Comparison of ENCODE assay signal across 8 cellular contexts in the genomic region with DNA sequence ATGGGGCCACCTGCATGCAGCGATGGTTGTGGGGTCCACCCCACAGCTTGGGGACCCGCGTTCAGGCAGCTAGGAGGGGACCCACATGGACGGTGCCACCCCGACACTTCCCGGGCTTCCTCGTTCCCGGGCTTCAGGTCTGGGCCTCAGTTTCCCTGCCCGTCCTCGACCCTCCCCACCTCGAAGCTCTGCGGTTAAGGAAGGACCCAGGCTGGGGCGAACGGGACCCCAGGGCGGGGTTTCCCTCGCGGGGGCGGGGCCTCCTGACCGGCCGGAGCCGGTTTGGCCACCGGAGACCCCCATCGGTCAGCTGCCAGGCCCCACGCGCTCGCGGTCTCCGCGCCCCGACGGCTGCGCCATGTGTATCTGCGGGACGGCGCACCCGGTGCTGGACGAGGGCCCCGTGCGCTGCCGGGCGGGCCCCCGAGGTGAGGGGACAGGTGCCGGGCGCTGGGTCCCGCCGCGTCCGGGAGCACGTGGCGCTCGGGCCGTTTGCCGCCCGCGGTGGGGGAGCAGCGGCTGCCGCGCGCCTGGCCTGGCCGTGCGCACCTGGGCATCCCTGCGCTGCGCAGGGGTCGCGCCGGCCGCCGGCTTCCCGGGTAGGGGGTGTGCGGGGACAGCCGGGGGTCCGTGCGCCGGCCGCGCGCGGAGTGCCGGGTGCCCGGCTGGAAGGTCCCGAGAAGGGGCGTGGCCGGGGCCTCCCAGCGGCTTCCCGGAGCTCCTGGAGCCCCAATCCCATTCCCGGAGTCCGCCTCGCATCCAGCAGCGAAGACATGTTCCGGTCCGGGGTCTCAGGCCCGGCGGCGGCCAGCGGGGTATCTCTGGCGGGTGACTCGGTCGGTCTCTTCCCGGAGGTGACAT. TPM values are rescaled to one million over a fixed set of nuclear protein-coding genes. Genes with fewer than 3 reads are reported as not detected.
DNase-seq lines count a peak whose midpoint lies in the region; FAIRE-seq and TF ChIP-seq lines count a peak whose summit lies in the region.
"Had no signal": no experiment of that assay in that cellular context is flagged by ENCODE, and none has a peak within 500 bp of the region (broad histone marks: within the 10 kb centered on the region; RNA-seq: fewer than 3 reads in every experiment).

No MANE protein-coding gene starts in this region.

- FAIRE-seq in astrocyte (lab: Jason Lieb, UNC) (no peak), H54 (lab: Jason Lieb, UNC) (no peak)

- TF ChIP-seq POLR2A in H54 (IDR thresholded peaks at IDR 0.05; ENCODE audit: low read depth, low read length): no peak

- TF ChIP-seq CTCF in astrocyte (IDR thresholded peaks at IDR 0.05; ENCODE audit: insufficient read depth, low read depth, low read length): no peak

- H3K9me3 Mint-ChIP-seq in astrocyte (ENCODE audit: unreplicated experiment): no peaks in the 10 kb centered on the region

- peaks cover 35% of the 10 kb centered on the region for H3K27me3 Mint-ChIP-seq in astrocyte (ENCODE audit: low read depth, unreplicated experiment)

- H3K27ac Mint-ChIP-seq in astrocyte (ENCODE audit: unreplicated experiment): no peak overlapping the region

- no peak overlapping the region for H3K27ac ChIP-seq in astrocyte (ENCODE audit: low read depth, low read length)
- H3K27ac ChIP-seq: 22Rv1, ovary had no signal

- intact Hi-C loops in posterior cingulate gyrus (cut with DNase I): no loop called here

- no peak overlapping the region for H3K4me3 Mint-ChIP-seq in astrocyte (ENCODE audit: unreplicated experiment)

- H3K36me3 ChIP-seq in astrocyte (ENCODE audit: insufficient read depth, low read length) (no peaks in the 10 kb centered on the region), neuron (ENCODE audit: insufficient read depth, low read length) (no peaks in the 10 kb centered on the region)
- H3K36me3 ChIP-seq: ovary had no signal

- H3K4me1 ChIP-seq in astrocyte (ENCODE audit: insufficient read depth, low read length) (peaks cover 3% of the 10 kb centered on the region), neuron (ENCODE audit: insufficient read depth, low read length) (peaks cover 5% of the 10 kb centered on the region)

- H2AFZ ChIP-seq in astrocyte (ENCODE audit: low read depth, low read length) (no peak overlapping the region), neuron (ENCODE audit: low read depth, low read length) (no peak overlapping the region)

- peak; percentile 80 for DNase-seq in DMS 273 (lab: John Stamatoyannopoulos, UW; ENCODE audit: unreplicated experiment)
- DNase-seq in DMS 273 treated with DMSO at 0.1 percent for 48 hours (lab: John Stamatoyannopoulos, UW): no peak
- DNase-seq in astrocyte (ENCODE audit: low read depth): no peak
- no peak for DNase-seq in posterior cingulate gyrus
- DNase-seq in H54 (ENCODE audit: insufficient read length, low spot score): no peak

- H3K27me3 ChIP-seq in astrocyte (ENCODE audit: insufficient read depth, low read length) (peaks cover 35% of the 10 kb centered on the region), neuron (ENCODE audit: insufficient read depth, low read length) (peaks cover 36% of the 10 kb centered on the region)

- no peaks in the 10 kb centered on the region for H3K79me2 ChIP-seq in astrocyte (ENCODE audit: insufficient read depth, low read length)

- no peaks in the 10 kb centered on the region for H3K4me1 Mint-ChIP-seq in astrocyte (ENCODE audit: low read depth, unreplicated experiment)

- peaks cover 2% of the 10 kb centered on the region for H3K36me3 Mint-ChIP-seq in astrocyte (ENCODE audit: low read depth, unreplicated experiment)

- H3K9me3 ChIP-seq in astrocyte (ENCODE audit: insufficient read depth, low read depth, low read length): no peaks in the 10 kb centered on the region
- H3K9me3 ChIP-seq in neuron (ENCODE audit: low read length): no peaks in the 10 kb centered on the region
- H3K9me3 ChIP-seq: ovary had no signal

- H4K20me1 ChIP-seq in astrocyte (ENCODE audit: insufficient read depth, low read length): no peaks in the 10 kb centered on the region

- H3K4me2 ChIP-seq in astrocyte (ENCODE audit: low read length): peak overlapping the region; percentile 44

- H3K4me3 ChIP-seq in astrocyte (ENCODE audit: insufficient read depth, low read depth, low read length) (no peak overlapping the region), neuron (ENCODE audit: low read length) (peak overlapping the region; percentile 27)
- H3K4me3 ChIP-seq: ovary had no signal

- no peak overlapping the region for H3K9ac ChIP-seq in astrocyte (ENCODE audit: low read length)

RNA-seq across cellular contexts. Expression of gene ARHGAP45, which starts 4.2 kb away (rescaled TPM):
- 2.7 and 3.0 TPM in 2 replicates for total RNA-seq in astrocyte

RNA-seq across cellular contexts. Expression of gene POLR2E, which starts 24.0 kb away (rescaled TPM):
- 180 and 207 TPM in 2 replicates for total RNA-seq in astrocyte

RNA-seq across cellular contexts. Expression of gene ABCA7, which starts 31.3 kb away (rescaled TPM):
- 14.3 and 18.4 TPM in 2 replicates for total RNA-seq in astrocyte

RNA-seq across cellular contexts. Expression of gene GPX4, which starts 32.6 kb away (rescaled TPM):
- 294 and 325 TPM in 2 replicates for total RNA-seq in astrocyte

RNA-seq across cellular contexts. Expression of gene CNN2, which starts 44.8 kb away (rescaled TPM):
- 781 and 819 TPM in 2 replicates for total RNA-seq in astrocyte
